In genomic region chr17:41917192-41917591, GRCh38 we compare ENCODE assay signal across 7 cellular contexts. TPM values are rescaled to one million over a fixed set of nuclear protein-coding genes. Genes with fewer than 3 reads are reported as not detected.
A peak's percentile ranks its signal among the peaks of the same experiment; 100 is the strongest.
DNase-seq lines count a peak whose midpoint lies in the region; ATAC-seq and TF ChIP-seq lines count a peak whose summit lies in the region.

No MANE protein-coding gene starts in this region.

- peaks cover 65% of the 10 kb centered on the region for H3K79me2 ChIP-seq in GM23248 (ENCODE audit: insufficient read depth)
- H3K79me2 ChIP-seq in fibroblast of lung (ENCODE audit: control insufficient read depth, insufficient read depth, low read length): peaks cover 65% of the 10 kb centered on the region

- no peak for TF ChIP-seq CTCF in fibroblast of lung (conservative IDR thresholded peaks at IDR 0.05 in 1 of 2, IDR thresholded peaks at IDR 0.05 in 1 of 2; ENCODE audit: low read depth in 1 of 2, low read length in 2 of 2)
- no peak for TF ChIP-seq CTCF in psoas muscle (IDR thresholded peaks at IDR 0.05)
- TF ChIP-seq CTCF in GM13976 (IDR thresholded peaks at IDR 0.05; ENCODE audit: borderline replicate concordance, control extremely low read depth, extremely low read depth, insufficient read depth, missing control alignments): no peak

- WGBS in GM23248 (ENCODE audit: low coverage in 1 of 2, low lambda C conversion rate in 2 of 2, missing lambda C conversion rate in 2 of 2), 2 experiments: 9 to 10% methylated on average over 4 of the region's 4 CpGs
- WGBS in psoas muscle, 3 donors: 53 to 70% (median 53%) methylated on average over 4 of the region's 4 CpGs

- H3K4me2 ChIP-seq in GM23248 (ENCODE audit: unreplicated experiment) (peak overlapping the region; percentile 97), fibroblast of lung (ENCODE audit: extremely low read depth, insufficient read depth, low read length) (peak overlapping the region; percentile 79)

- ATAC-seq in psoas muscle: no peak
- ATAC-seq in GM21619 (IDR thresholded peaks at IDR 0.05; ENCODE audit: unreplicated experiment): no peak

- in situ Hi-C loops in GM23248 (cut with MboI): no loop called here
- in situ Hi-C loops in SK-MEL-5 (cut with HindIII; ENCODE audit: low pct_unique_long_range_greater_than_20kb, low sequenced_read_pairs): no loop called here
- in situ Hi-C loops in GM13976 (cut with MboI; ENCODE audit: low sequenced_read_pairs, unreplicated experiment): no loop called here

- H3K36me3 ChIP-seq in GM23248 (ENCODE audit: low read depth) (peaks cover 7% of the 10 kb centered on the region; the same call in 1 of the 2 replicates), fibroblast of lung (ENCODE audit: control insufficient read depth, insufficient read depth, low read length) (peaks cover 15% of the 10 kb centered on the region), psoas muscle (ENCODE audit: insufficient read depth in 1 of 2, low read depth in 1 of 2) (peaks cover 0 to 14% of the 10 kb centered on the region in 2 donors)

- DNase-seq in GM23248 (peak; percentile 92), SK-MEL-5 (ENCODE audit: low read depth, low spot score) (peak; percentile 45), fibroblast of lung (ENCODE audit: low read depth in 2 of 2) (peak; percentile 61 to 79), psoas muscle (no peak), GM13976 (ENCODE audit: low spot score) (no peak), NCI-H774 (lab: John Stamatoyannopoulos, UW) (no peak)

- H3F3A ChIP-seq in GM23248 (ENCODE audit: insufficient read depth): peaks cover 31% of the 10 kb centered on the region

- H3K9me3 ChIP-seq in GM23248 (ENCODE audit: low read depth): no peaks in the 10 kb centered on the region
- H3K9me3 ChIP-seq in fibroblast of lung (ENCODE audit: control insufficient read depth, insufficient read depth, low read depth, low read length): no peaks in the 10 kb centered on the region
- no peaks in the 10 kb centered on the region for H3K9me3 ChIP-seq in psoas muscle

- peak overlapping the region; percentile 95 for H3K4me3 ChIP-seq in GM23248
- H3K4me3 ChIP-seq in fibroblast of lung (replicated peaks in 1 of 4; ENCODE audit: control extremely low read depth in 1 of 4, insufficient read depth in 1 of 4, low read depth in 3 of 4, low read length in 4 of 4): peak overlapping the region; percentile 74 to 95 (median 84)
- peak overlapping the region; percentile 98 for H3K4me3 ChIP-seq in psoas muscle

- peaks cover 44% of the 10 kb centered on the region for H3K4me1 ChIP-seq in GM23248 (ENCODE audit: insufficient read depth)
- H3K4me1 ChIP-seq in fibroblast of lung (ENCODE audit: control insufficient read depth, extremely low read depth, insufficient read depth, low read length): peaks cover 39% of the 10 kb centered on the region
- H3K4me1 ChIP-seq in psoas muscle: peaks cover 15% of the 10 kb centered on the region

- no peak overlapping the region for H2AFZ ChIP-seq in GM23248
- no peak overlapping the region for H2AFZ ChIP-seq in fibroblast of lung (ENCODE audit: low read length)

- H3K9ac ChIP-seq in GM23248 (peak overlapping the region; percentile 95), fibroblast of lung (ENCODE audit: insufficient read depth, low read length) (peak overlapping the region; percentile 1)

- no peaks in the 10 kb centered on the region for H3K9me2 ChIP-seq in GM23248 (ENCODE audit: insufficient read depth)

- H3K27me3 ChIP-seq in GM23248 (replicated peaks; ENCODE audit: insufficient read depth) (no peaks in the 10 kb centered on the region), fibroblast of lung (ENCODE audit: control insufficient read depth, insufficient read depth, low read length) (no peaks in the 10 kb centered on the region), psoas muscle (ENCODE audit: insufficient read depth in 3 of 3, low read length in 2 of 3) (no peaks in the 10 kb centered on the region)

- H3K27ac ChIP-seq in GM23248 (peak overlapping the region; percentile 90), fibroblast of lung (ENCODE audit: insufficient read depth, low read length) (peak overlapping the region; percentile 90), psoas muscle (no peak overlapping the region)

- intact Hi-C loops in psoas muscle (cut with DNase I): no loop called here

- H4K20me1 ChIP-seq in GM23248 (ENCODE audit: insufficient read depth): 0 out of 2 replicates have a peak, but pooled peaks cover 5% of the 10 kb centered on the region
- no peaks in the 10 kb centered on the region for H4K20me1 ChIP-seq in fibroblast of lung (ENCODE audit: control insufficient read depth, extremely low read depth, insufficient read depth, low read length)

RNA-seq across cellular contexts. Expression of gene ACLY, which starts 1.6 kb away (rescaled TPM):
- 139 and 144 TPM in 2 replicates for total RNA-seq in GM23248 (2014; rRNA removed; shearing (Covaris generic))
- polyA plus RNA-seq in GM23248 (2016; fragmentation: Nextera tagmentation; extraction: Ambion mirVana) (101 TPM in 2 replicates), fibroblast of lung (225 and 241 TPM in 2 replicates), psoas muscle (10 to 100 TPM; 10.5 to 20.5 (median 17.9) TPM)
- 112 and 113 TPM in 2 replicates for total RNA-seq in SK-MEL-5 (2014; rRNA removed; shearing (Covaris generic))
- polyA plus RNA-seq in SK-MEL-5 (2015; cell fraction: cytosol; rRNA removed): 132 and 175 TPM in 2 replicates
- polyA plus RNA-seq in SK-MEL-5 (2015; cell fraction: nucleus; rRNA removed): 88.7 and 106 TPM in 2 replicates
- total RNA-seq in fibroblast of lung (108 and 312 TPM in 2 replicates), psoas muscle (10 to 100 TPM; 18.6 to 24.1 (median 21.5) TPM)
- polyA plus RNA-seq in fibroblast of lung (2012): 183 and 200 TPM in 2 replicates
- polyA minus RNA-seq in fibroblast of lung (ENCODE audit: low replicate concordance): 503 and 557 TPM in 2 replicates

RNA-seq across cellular contexts. Expression of gene ODAD4, which starts 13.2 kb away (rescaled TPM):
- 0.25 and 0.54 TPM in 2 replicates for total RNA-seq in GM23248 (2014; rRNA removed; shearing (Covaris generic))
- polyA plus RNA-seq in GM23248 (2016; fragmentation: Nextera tagmentation; extraction: Ambion mirVana) (0.81 and 1.4 TPM in 2 replicates), fibroblast of lung (0.36 and 0.50 TPM in 2 replicates), psoas muscle (under 1 TPM; 0.31 to 0.99 (median 0.63) TPM)
- total RNA-seq in SK-MEL-5 (2014; rRNA removed; shearing (Covaris generic)): 0.98 and 1.3 TPM in 2 replicates
- polyA plus RNA-seq in SK-MEL-5 (2015; cell fraction: cytosol; rRNA removed): 1.2 and 2.5 TPM in 2 replicates
- polyA plus RNA-seq in SK-MEL-5 (2015; cell fraction: nucleus; rRNA removed): 3.4 and 4.3 TPM in 2 replicates
- total RNA-seq in fibroblast of lung (0.99 and 1.3 TPM in 2 replicates), psoas muscle (under 1 TPM in 2 of 4 donors, not detected in 2; 0.17 to 0.32 TPM)
- polyA plus RNA-seq in fibroblast of lung (2012): 0.50 and 0.80 TPM in 2 replicates
- polyA minus RNA-seq in fibroblast of lung (ENCODE audit: low replicate concordance): not detected in 2 replicates

RNA-seq across cellular contexts. Expression of gene CNP, which starts 49.4 kb away (rescaled TPM):
- total RNA-seq in GM23248 (2014; rRNA removed; shearing (Covaris generic)): 58.3 and 69.4 TPM in 2 replicates
- polyA plus RNA-seq in GM23248 (2016; fragmentation: Nextera tagmentation; extraction: Ambion mirVana) (103 and 107 TPM in 2 replicates), fibroblast of lung (57.7 and 59.9 TPM in 2 replicates), psoas muscle (10 to 100 TPM; 17.6 to 22.6 (median 21.2) TPM)
- total RNA-seq in SK-MEL-5 (2014; rRNA removed; shearing (Covaris generic)): 103 and 104 TPM in 2 replicates
- polyA plus RNA-seq in SK-MEL-5 (2015; cell fraction: cytosol; rRNA removed): 176 and 223 TPM in 2 replicates
- 106 and 126 TPM in 2 replicates for polyA plus RNA-seq in SK-MEL-5 (2015; cell fraction: nucleus; rRNA removed)
- total RNA-seq in fibroblast of lung (50.6 and 60.4 TPM in 2 replicates), psoas muscle (10 to 100 TPM; 21.0 to 26.8 (median 22.9) TPM)
- polyA plus RNA-seq in fibroblast of lung (2012): 84.1 and 95.5 TPM in 2 replicates
- 390 and 485 TPM in 2 replicates for polyA minus RNA-seq in fibroblast of lung (ENCODE audit: low replicate concordance)

RNA-seq across cellular contexts. Expression of gene KLHL11, which starts 52.0 kb away (rescaled TPM):
- 27.7 and 28.5 TPM in 2 replicates for total RNA-seq in GM23248 (2014; rRNA removed; shearing (Covaris generic))
- polyA plus RNA-seq in GM23248 (2016; fragmentation: Nextera tagmentation; extraction: Ambion mirVana): 12.5 and 12.8 TPM in 2 replicates
- total RNA-seq in SK-MEL-5 (2014; rRNA removed; shearing (Covaris generic)): 18.5 and 19.7 TPM in 2 replicates
- polyA plus RNA-seq in SK-MEL-5 (2015; cell fraction: cytosol; rRNA removed): 6.2 and 10.8 TPM in 2 replicates
- 4.5 and 5.7 TPM in 2 replicates for polyA plus RNA-seq in SK-MEL-5 (2015; cell fraction: nucleus; rRNA removed)
- 24.4 and 28.2 TPM in 2 replicates for total RNA-seq in fibroblast of lung
- 8.1 and 8.7 TPM in 2 replicates for polyA plus RNA-seq in fibroblast of lung
- 1.8 and 2.3 TPM in 2 replicates for polyA plus RNA-seq in fibroblast of lung (2012)
- polyA minus RNA-seq in fibroblast of lung (ENCODE audit: low replicate concordance): 6.4 and 12.2 TPM in 2 replicates
- total RNA-seq in psoas muscle: 1 to 10 TPM; 2.1 to 3.4 (median 2.5) TPM
- polyA plus RNA-seq in psoas muscle: 1 to 10 TPM; 1.1 to 6.1 (median 1.4) TPM

Comparison
In these comparisons a context has a peak if more than half of its experiments do, and no peak if none do; other contexts are left out.
1. DNase-seq: peak in GM23248 (single experiment), SK-MEL-5 (single experiment) and fibroblast of lung (2 of 2); none in psoas muscle (0 of 2), GM13976 (single experiment) and NCI-H774 (single experiment).
2. Peak in every context shown above with its lines, with median percentiles within 50 percentile points of each other: H3K4me3 ChIP-seq.